In genomic region chr22:47963660-47964059, GRCh38 we compare ENCODE assay signal across 35 cellular contexts.
"Had no signal": no experiment of that assay in that cellular context is flagged by ENCODE, and none has a peak within 500 bp of the region (broad histone marks: within the 10 kb centered on the region; RNA-seq: fewer than 3 reads in every experiment).

No MANE protein-coding gene starts in this region.

- DNase-seq: Karpas-422, Kasumi-1, KBM-7, KG1, MG63, MM.1S, MV-4-11, NCI-H1048, NCI-H1092, NCI-H1092 treated with DMSO at 0.1 percent for 48 hours, NCI-H1105, NCI-H1105 treated with DMSO at 0.1 percent for 48 hours, NCI-H1417, NCI-H1417 treated with DMSO at 0.1 percent for 48 hours, NCI-H1436, NCI-H1436 treated with DMSO at 0.1 percent for 48 hours, NCI-H146, NCI-H1694, NCI-H1694 treated with DMSO at 0.1 percent for 48 hours, NCI-H187, NCI-H187 treated with DMSO at 0.1 percent for 48 hours, NCI-H1930, NCI-H2029, NCI-H2029 treated with DMSO at 0.1 percent for 48 hours, NCI-H2081, NCI-H2081 treated with DMSO at 0.1 percent for 48 hours, NCI-H2107, NCI-H2171, NCI-H2171 treated with DMSO at 0.1 percent for 48 hours, NCI-H2227 treated with DMSO at 0.1 percent for 48 hours, NCI-H226, NCI-H345, NCI-H446, NCI-H446 treated with DMSO at 0.1 percent for 48 hours had no signal

- H3K27ac ChIP-seq: KMS-11 had no signal

- H3K9me3 ChIP-seq: MG63 had no signal

- H3K27me3 ChIP-seq: MG63 had no signal

- H3K36me3 ChIP-seq: MG63 had no signal

- H3K4me3 ChIP-seq: MG63 had no signal
